In genomic region chr16:2027024-2028010, GRCh38 we compare ENCODE assay signal across 8 cellular contexts. TPM values are rescaled to one million over a fixed set of nuclear protein-coding genes. Genes with fewer than 3 reads are reported as not detected.
A peak's percentile ranks its signal among the peaks of the same experiment; 100 is the strongest.
DNase-seq lines count a peak whose midpoint lies in the region; ATAC-seq and TF ChIP-seq lines count a peak whose summit lies in the region.

No MANE protein-coding gene starts in this region.

- H3K4me3 Mint-ChIP-seq in activated naive CD8-positive, alpha-beta T cell = peak overlapping the region; percentile 78
- H3K4me3 Mint-ChIP-seq in stimulated activated naive B cell treated with anti-CD40 and anti-IgM and Interleukin-4, amounts not matched to agents 10 μg/mL and 1 μg/mL and 100 μg/mL, for 72 hours = peak overlapping the region; percentile 57 to 71

- no peaks in the 10 kb centered on the region for H3K9me3 Mint-ChIP-seq in activated naive CD8-positive, alpha-beta T cell (ENCODE audit: low read depth)
- H3K9me3 Mint-ChIP-seq in stimulated activated naive B cell treated with anti-CD40 and anti-IgM and Interleukin-4, amounts not matched to agents 10 μg/mL and 1 μg/mL and 100 μg/mL, for 72 hours = no peaks in the 10 kb centered on the region

- no peaks in the 10 kb centered on the region for H3K36me3 Mint-ChIP-seq in activated naive CD8-positive, alpha-beta T cell
- peaks cover 0 to 6% of the 10 kb centered on the region in 2 donors for H3K36me3 Mint-ChIP-seq in stimulated activated naive B cell treated with anti-CD40 and anti-IgM and Interleukin-4, amounts not matched to agents 10 μg/mL and 1 μg/mL and 100 μg/mL, for 72 hours

- H3K4me1 Mint-ChIP-seq in activated naive CD8-positive, alpha-beta T cell (ENCODE audit: low read depth) = peaks cover 19% of the 10 kb centered on the region
- peaks cover 19 to 34% of the 10 kb centered on the region in 2 donors for H3K4me1 Mint-ChIP-seq in stimulated activated naive B cell treated with anti-CD40 and anti-IgM and Interleukin-4, amounts not matched to agents 10 μg/mL and 1 μg/mL and 100 μg/mL, for 72 hours

- no peaks in the 10 kb centered on the region for H3K9me3 ChIP-seq in iPS-20b (ENCODE audit: insufficient read depth, low read depth, low read length)

- DNase-seq in AG09309 (ENCODE audit: low read depth) = no peak
- DNase-seq in HT1080 (ENCODE audit: low read depth) = peak; percentile 54
- DNase-seq in stimulated activated naive B cell treated with anti-CD40 and anti-IgM and Interleukin-4, amounts not matched to agents 10 μg/mL and 1 μg/mL and 100 μg/mL, for 72 hours = no peak
- no peak for DNase-seq in A172 (ENCODE audit: low spot score)

- no peak overlapping the region for H3K27ac ChIP-seq in iPS-20b (ENCODE audit: low read length)

- ATAC-seq in stimulated activated naive B cell treated with anti-CD40 and anti-IgM and Interleukin-4, amounts not matched to agents 10 μg/mL and 1 μg/mL and 100 μg/mL, for 72 hours (replicated peaks) = peak; percentile 22 to 23
- ATAC-seq in GM21825 (IDR thresholded peaks at IDR 0.05; ENCODE audit: unreplicated experiment) (no peak), HG03469 (IDR thresholded peaks at IDR 0.05; ENCODE audit: unreplicated experiment) (no peak)

- no peak overlapping the region for H3K27ac Mint-ChIP-seq in activated naive CD8-positive, alpha-beta T cell
- peak overlapping the region; percentile 47 for H3K27ac Mint-ChIP-seq in stimulated activated naive B cell treated with anti-CD40 and anti-IgM and Interleukin-4, amounts not matched to agents 10 μg/mL and 1 μg/mL and 100 μg/mL, for 72 hours

- no peak for TF ChIP-seq CTCF in AG09309 (IDR thresholded peaks at IDR 0.05; ENCODE audit: control insufficient read depth, insufficient read depth, low read depth, low read length, missing control alignments)

- peaks cover 2% of the 10 kb centered on the region for H3K27me3 Mint-ChIP-seq in activated naive CD8-positive, alpha-beta T cell
- peaks cover 40 to 62% of the 10 kb centered on the region in 2 donors for H3K27me3 Mint-ChIP-seq in stimulated activated naive B cell treated with anti-CD40 and anti-IgM and Interleukin-4, amounts not matched to agents 10 μg/mL and 1 μg/mL and 100 μg/mL, for 72 hours

- H3K4me3 ChIP-seq in AG09309 (ENCODE audit: control insufficient read depth, low read depth, low read length) (peak overlapping the region; percentile 76), iPS-20b (ENCODE audit: low read length) (peak overlapping the region; percentile 60)

- peaks cover 49% of the 10 kb centered on the region for H3K27me3 ChIP-seq in iPS-20b (ENCODE audit: insufficient read depth, low read length)

- no peaks in the 10 kb centered on the region for H3K36me3 ChIP-seq in iPS-20b (ENCODE audit: insufficient read depth, low read depth, low read length)

- no peaks in the 10 kb centered on the region; the same call in 1 of the 2 replicates for H3K4me1 ChIP-seq in iPS-20b (ENCODE audit: insufficient read depth, low read length)

- no peak overlapping the region for H3K9ac ChIP-seq in iPS-20b (ENCODE audit: low read depth, low read length)

RNA-seq across cellular contexts. Expression of gene NHERF2, which starts 0.6 kb away (rescaled TPM):
- 118 and 158 TPM in 2 replicates for total RNA-seq in HT1080 (2014; rRNA removed; shearing (Covaris generic))
- 82.4 and 111 TPM in 2 replicates for polyA plus RNA-seq in HT1080 (2015; cell fraction: cytosol; rRNA removed)
- 39.4 and 46.0 TPM in 2 replicates for polyA plus RNA-seq in HT1080 (2015; cell fraction: nucleus; rRNA removed)
- 124 and 154 TPM in 2 replicates for total RNA-seq in A172 (2014; rRNA removed; shearing (Covaris generic))

RNA-seq across cellular contexts. Expression of gene NPW, which starts 7.7 kb away (rescaled TPM):
- total RNA-seq in HT1080 (2014; rRNA removed; shearing (Covaris generic)) = 0.30 and 0.35 TPM in 2 replicates
- polyA plus RNA-seq in HT1080 (2015; cell fraction: cytosol; rRNA removed) = 0.23 and 1.0 TPM in 2 replicates
- 3.1 and 4.1 TPM in 2 replicates for polyA plus RNA-seq in HT1080 (2015; cell fraction: nucleus; rRNA removed)
- total RNA-seq in A172 (2014; rRNA removed; shearing (Covaris generic)) = 0.14 TPM in 1 of 2 replicates, not detected in the other

RNA-seq across cellular contexts. Expression of gene ZNF598, which starts 17.7 kb away (rescaled TPM):
- 46.2 and 50.4 TPM in 2 replicates for total RNA-seq in HT1080 (2014; rRNA removed; shearing (Covaris generic))
- polyA plus RNA-seq in HT1080 (2015; cell fraction: cytosol; rRNA removed) = 125 and 130 TPM in 2 replicates
- 197 and 214 TPM in 2 replicates for polyA plus RNA-seq in HT1080 (2015; cell fraction: nucleus; rRNA removed)
- total RNA-seq in A172 (2014; rRNA removed; shearing (Covaris generic)) = 23.5 and 26.9 TPM in 2 replicates

RNA-seq across cellular contexts. Expression of gene NTHL1, which starts 20.3 kb away (rescaled TPM):
- total RNA-seq in HT1080 (2014; rRNA removed; shearing (Covaris generic)) = 61.5 and 90.5 TPM in 2 replicates
- polyA plus RNA-seq in HT1080 (2015; cell fraction: cytosol; rRNA removed) = 31.3 and 42.2 TPM in 2 replicates
- polyA plus RNA-seq in HT1080 (2015; cell fraction: nucleus; rRNA removed) = 30.0 and 43.9 TPM in 2 replicates
- total RNA-seq in A172 (2014; rRNA removed; shearing (Covaris generic)) = 67.8 and 77.4 TPM in 2 replicates

RNA-seq across cellular contexts. Expression of gene TSC2, which starts 20.5 kb away (rescaled TPM):
- total RNA-seq in HT1080 (2014; rRNA removed; shearing (Covaris generic)) = 50.2 and 59.6 TPM in 2 replicates
- polyA plus RNA-seq in HT1080 (2015; cell fraction: cytosol; rRNA removed) = 43.4 and 45.2 TPM in 2 replicates
- polyA plus RNA-seq in HT1080 (2015; cell fraction: nucleus; rRNA removed) = 168 and 175 TPM in 2 replicates
- 46.3 and 47.7 TPM in 2 replicates for total RNA-seq in A172 (2014; rRNA removed; shearing (Covaris generic))

Comparison
In these comparisons a context has a peak if more than half of its experiments do, and no peak if none do; other contexts are left out.
1. ATAC-seq: peak in stimulated activated naive B cell treated with anti-CD40 and anti-IgM and Interleukin-4, amounts not matched to agents 10 μg/mL and 1 μg/mL and 100 μg/mL, for 72 hours (2 of 2); none in GM21825 (single experiment) and HG03469 (single experiment).